9 cellular contexts compared by ENCODE assay signal in the genomic region with DNA sequence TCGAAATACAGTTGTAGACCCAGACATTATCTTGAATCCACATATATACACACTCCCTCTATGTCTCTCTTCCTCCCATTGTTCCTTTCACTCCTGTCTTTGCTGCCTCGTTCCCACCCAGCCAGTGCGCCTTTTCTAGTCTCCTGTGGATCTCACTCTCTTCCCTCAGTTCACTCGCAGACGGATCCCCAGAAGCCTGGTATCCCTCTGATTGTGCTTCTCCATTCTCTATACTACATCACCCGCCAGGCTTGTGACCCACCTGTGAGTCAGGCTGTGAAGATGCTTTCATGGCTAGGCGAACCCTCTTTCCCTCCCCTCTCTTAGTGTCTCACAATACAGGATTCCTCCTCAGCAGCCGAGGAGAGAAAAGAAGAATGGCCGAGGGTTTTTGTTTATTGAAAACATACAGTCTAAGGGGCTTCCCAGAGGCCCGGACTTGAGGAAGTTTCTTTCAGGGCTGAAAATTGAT.
DNase-seq lines count a peak whose midpoint lies in the region; ATAC-seq and TF ChIP-seq lines count a peak whose summit lies in the region.
"Had no signal": no experiment of that assay in that cellular context is flagged by ENCODE, and none has a peak within 500 bp of the region (broad histone marks: within the 10 kb centered on the region; RNA-seq: fewer than 3 reads in every experiment).

No MANE protein-coding gene starts in this region.

- ATAC-seq in DND-41 (ENCODE audit: insufficient read depth, low read depth) (no peak), HG03565 (IDR thresholded peaks at IDR 0.05; ENCODE audit: unreplicated experiment) (no peak)
- no peak for ATAC-seq in central memory CD8-positive, alpha-beta T cell (replicated peaks; ENCODE audit: extremely low read depth, poor library complexity, severe bottlenecking)

- peak overlapping the region; percentile 73 for H3K4me3 Mint-ChIP-seq in central memory CD8-positive, alpha-beta T cell
- peak overlapping the region; percentile 82 to 88 (median 84) for H3K4me3 Mint-ChIP-seq in nephron

- peak overlapping the region in 1 of 2 experiments; percentile 78; a peak in 2 of 4 replicates for H3K4me3 ChIP-seq in DND-41 (ENCODE audit: low read depth in 1 of 2, low read length in 2 of 2)
- peak overlapping the region; percentile 72 for H3K4me3 ChIP-seq in Loucy (ENCODE audit: low read length, poor library complexity, severe bottlenecking)

- peaks cover 25% of the 10 kb centered on the region for H3K4me1 Mint-ChIP-seq in central memory CD8-positive, alpha-beta T cell
- H3K4me1 Mint-ChIP-seq in nephron: peaks cover 22% of the 10 kb centered on the region

- H3K36me3 Mint-ChIP-seq in central memory CD8-positive, alpha-beta T cell (ENCODE audit: insufficient read depth): peaks cover 10% of the 10 kb centered on the region
- H3K36me3 Mint-ChIP-seq in nephron (ENCODE audit: low read depth): peaks cover 8% of the 10 kb centered on the region

- H3K9ac ChIP-seq in DND-41 (ENCODE audit: low read depth, low read length) (no peak overlapping the region), Loucy (ENCODE audit: low read depth, low read length, poor library complexity, severe bottlenecking) (no peak overlapping the region)

- peak overlapping the region; percentile 38 for H3K27ac Mint-ChIP-seq in central memory CD8-positive, alpha-beta T cell (ENCODE audit: low read depth)
- H3K27ac Mint-ChIP-seq in nephron: peak overlapping the region in 1 of 3 experiments; percentile 48
- H3K27ac Mint-ChIP-seq: activated CD4-positive, alpha-beta T cell treated with anti-CD3 and anti-CD28 coated beads for 36 hours had no signal

- no peaks in the 10 kb centered on the region for H3F3A ChIP-seq in Loucy (ENCODE audit: low read depth)

- no peak overlapping the region for H2AFZ ChIP-seq in DND-41 (ENCODE audit: low read depth, low read length)
- H2AFZ ChIP-seq in Loucy (ENCODE audit: low read length): no peak overlapping the region

- H4K20me1 ChIP-seq in DND-41 (ENCODE audit: insufficient read depth, low read length): peaks cover 11% of the 10 kb centered on the region
- peaks cover 3% of the 10 kb centered on the region for H4K20me1 ChIP-seq in Loucy (ENCODE audit: insufficient read depth, low read length, poor library complexity, severe bottlenecking)

- peaks cover 3% of the 10 kb centered on the region for H3K79me2 ChIP-seq in DND-41 (ENCODE audit: insufficient read depth, low read length)
- peaks cover 2% of the 10 kb centered on the region; the same call in 1 of the 2 replicates for H3K79me2 ChIP-seq in Loucy (ENCODE audit: insufficient read depth, low read length)

- H3K4me1 ChIP-seq in DND-41 (ENCODE audit: insufficient read depth, low read length) (peaks cover 37% of the 10 kb centered on the region), Loucy (ENCODE audit: insufficient read depth, low read length, poor library complexity, severe bottlenecking) (peaks cover 10% of the 10 kb centered on the region)

- H3K4me2 ChIP-seq in DND-41 (ENCODE audit: insufficient read depth, low read length) (peak overlapping the region; percentile 100), Loucy (ENCODE audit: low read depth, low read length, poor library complexity, severe bottlenecking) (peak overlapping the region; percentile 77)

- H3K36me3 ChIP-seq in DND-41 (ENCODE audit: insufficient read depth, low read length) (peaks cover 4% of the 10 kb centered on the region; the same call in 1 of the 2 replicates), Loucy (ENCODE audit: insufficient read depth, low read length) (no peaks in the 10 kb centered on the region)

- H3K9me3 Mint-ChIP-seq in central memory CD8-positive, alpha-beta T cell: no peaks in the 10 kb centered on the region
- no peaks in the 10 kb centered on the region for H3K9me3 Mint-ChIP-seq in nephron

- TF ChIP-seq CTCF in DND-41 (IDR thresholded peaks at IDR 0.05; ENCODE audit: borderline replicate concordance, extremely low read depth, low read length, poor library complexity, severe bottlenecking) (no peak), Loucy (conservative IDR thresholded peaks at IDR 0.05; ENCODE audit: low read length) (no peak), nephron (IDR thresholded peaks at IDR 0.05; ENCODE audit: unreplicated experiment in 3 of 3) (no peak)

- H3K9me3 ChIP-seq in DND-41 (ENCODE audit: insufficient read depth, low read length, severe bottlenecking): no peaks in the 10 kb centered on the region
- no peaks in the 10 kb centered on the region for H3K9me3 ChIP-seq in Loucy (ENCODE audit: insufficient read depth, low read depth, low read length)

- DNase-seq in DND-41: no peak
- DNase-seq in central memory CD8-positive, alpha-beta T cell (ENCODE audit: low spot score in 2 of 2): no peak
- DNase-seq in activated CD4-positive, CD25-positive, alpha-beta regulatory T cell treated with anti-CD3 and anti-CD28 coated beads, Interleukin-2, amount 50 U/mL, for 72 hours: no peak
- no peak for DNase-seq in NCI-H345 (lab: John Stamatoyannopoulos, UW)
- DNase-seq in activated CD4-positive, alpha-beta T cell treated with anti-CD3 and anti-CD28 coated beads for 4 hours: no peak

- no peaks in the 10 kb centered on the region for H3K27me3 ChIP-seq in DND-41 (ENCODE audit: insufficient read depth, low read length, poor library complexity)
- H3K27me3 ChIP-seq in Loucy (ENCODE audit: insufficient read depth, low read length, poor library complexity, severe bottlenecking): no peaks in the 10 kb centered on the region

- H3K9me2 ChIP-seq in Loucy (replicated peaks; ENCODE audit: low read depth, low read length): no peaks in the 10 kb centered on the region

- no peak overlapping the region for H3K27ac ChIP-seq in DND-41 (ENCODE audit: low read length)

- no peaks in the 10 kb centered on the region for H3K27me3 Mint-ChIP-seq in central memory CD8-positive, alpha-beta T cell
- no peaks in the 10 kb centered on the region for H3K27me3 Mint-ChIP-seq in nephron (ENCODE audit: low read depth)
- H3K27me3 Mint-ChIP-seq: activated CD4-positive, alpha-beta T cell treated with anti-CD3 and anti-CD28 coated beads for 36 hours had no signal
